ENCODE assay signal across 1 cellular context in genomic region chr17:78591263-78591671, GRCh38.
TF ChIP-seq lines count a peak whose summit lies in the region.

No MANE protein-coding gene starts in this region.

TF ChIP-seq in HepG2, 621 proteins besides CTCF, POLR2A, EP300 and RAD21 (continued from another document and continues in another):
- TF ChIP-seq ZHX1 (CRISPR knock-in tag; IDR thresholded peaks at IDR 0.05; ENCODE audit: low read depth), result no peak
- 0 out of 2 replicates have a peak, but pooled peaks have one; percentile 14 for TF ChIP-seq RXRA (CRISPR knock-in tag; IDR thresholded peaks at IDR 0.05)
- TF ChIP-seq ZBTB33 (CRISPR knock-in tag; IDR thresholded peaks at IDR 0.05), result peak; percentile 72
- no peak for TF ChIP-seq NCOA5 (CRISPR knock-in tag; IDR thresholded peaks at IDR 0.05)
- TF ChIP-seq ZNF264 (CRISPR knock-in tag; IDR thresholded peaks at IDR 0.05), result no peak
- TF ChIP-seq NRL (CRISPR knock-in tag; IDR thresholded peaks at IDR 0.05; ENCODE audit: borderline replicate concordance), result no peak
- TF ChIP-seq HDAC6 (IDR thresholded peaks at IDR 0.05; ENCODE audit: low read depth, low read length), result no peak
- TF ChIP-seq REPIN1 (CRISPR knock-in tag; IDR thresholded peaks at IDR 0.05; ENCODE audit: borderline replicate concordance, low read depth), result no peak
- no peak for TF ChIP-seq PAXIP1 (CRISPR knock-in tag; conservative IDR thresholded peaks at IDR 0.05)
- TF ChIP-seq ZNF737 (CRISPR knock-in tag; IDR thresholded peaks at IDR 0.05; ENCODE audit: borderline replicate concordance), result no peak
- no peak for TF ChIP-seq SOX6 (IDR thresholded peaks at IDR 0.05)
- no peak for TF ChIP-seq SOX6 (CRISPR knock-in tag; IDR thresholded peaks at IDR 0.05)
- TF ChIP-seq HNF4G (IDR thresholded peaks at IDR 0.05; ENCODE audit: borderline replicate concordance, low read depth, low read length), result 0 out of 2 replicates have a peak, but pooled peaks have one; percentile 5
- TF ChIP-seq HNF4G (CRISPR knock-in tag; IDR thresholded peaks at IDR 0.05; ENCODE audit: borderline replicate concordance, low read depth), result no peak
- no peak for TF ChIP-seq CENPBD1 (CRISPR knock-in tag; IDR thresholded peaks at IDR 0.05; ENCODE audit: borderline replicate concordance, low read depth)
- peak; percentile 55; the same call in 1 of the 2 replicates for TF ChIP-seq ZNF768 (CRISPR knock-in tag; IDR thresholded peaks at IDR 0.05)
- TF ChIP-seq ZNF362 (CRISPR knock-in tag; IDR thresholded peaks at IDR 0.05; ENCODE audit: borderline replicate concordance), result no peak
- TF ChIP-seq SRY (CRISPR knock-in tag; IDR thresholded peaks at IDR 0.05), result 0 out of 2 replicates have a peak, but pooled peaks have one; percentile 33
- no peak for TF ChIP-seq KIAA2018 (CRISPR knock-in tag; IDR thresholded peaks at IDR 0.05; ENCODE audit: borderline replicate concordance)
- no peak for TF ChIP-seq STAT6 (CRISPR knock-in tag; IDR thresholded peaks at IDR 0.05; ENCODE audit: borderline replicate concordance)
- no peak for TF ChIP-seq NR3C1 (CRISPR knock-in tag; IDR thresholded peaks at IDR 0.05)
- 0 out of 2 replicates have a peak, but pooled peaks have one; percentile 67 for TF ChIP-seq ZNF333 (CRISPR knock-in tag; IDR thresholded peaks at IDR 0.05; ENCODE audit: borderline replicate concordance)
- no peak for TF ChIP-seq NFE2 (CRISPR knock-in tag; IDR thresholded peaks at IDR 0.05)
- 0 out of 2 replicates have a peak, but pooled peaks have one; percentile 11 for TF ChIP-seq POGZ (CRISPR knock-in tag; IDR thresholded peaks at IDR 0.05)
- TF ChIP-seq NCOR1 (IDR thresholded peaks at IDR 0.05; ENCODE audit: borderline replicate concordance, low read length), result peak; percentile 19; the same call in 1 of the 2 replicates
- TF ChIP-seq CAMTA2 (CRISPR knock-in tag; IDR thresholded peaks at IDR 0.05; ENCODE audit: borderline replicate concordance), result 0 out of 2 replicates have a peak, but pooled peaks have one; percentile 38
- TF ChIP-seq ZBTB38 (CRISPR knock-in tag; IDR thresholded peaks at IDR 0.05), result peak; percentile 97
- 0 out of 2 replicates have a peak, but pooled peaks have one; percentile 12 for TF ChIP-seq ZBTB4 (CRISPR knock-in tag; IDR thresholded peaks at IDR 0.05; ENCODE audit: borderline replicate concordance)
